8 cellular contexts compared by ENCODE assay signal in genomic region chr16:28924762-28925385, GRCh38. TPM values are rescaled to one million over a fixed set of nuclear protein-coding genes. Genes with fewer than 3 reads are reported as not detected.
DNase-seq lines count a peak whose midpoint lies in the region; ATAC-seq and TF ChIP-seq lines count a peak whose summit lies in the region.

TSS of gene RABEP2 (minus strand) at chr16:28925238. CDS start at chr16:28925163, 75 bp downstream.

- H3K9me3 Mint-ChIP-seq in activated CD4-positive, alpha-beta memory T cell treated with anti-CD3 and anti-CD28 coated beads for 36 hours = no peaks in the 10 kb centered on the region

- peaks cover 9% of the 10 kb centered on the region for H3K4me1 Mint-ChIP-seq in activated CD4-positive, alpha-beta memory T cell treated with anti-CD3 and anti-CD28 coated beads for 36 hours (ENCODE audit: low read depth)

- H3K9me3 ChIP-seq in liver (ENCODE audit: control insufficient read depth in 4 of 4, low read length in 3 of 4) = no peaks in the 10 kb centered on the region

- H3K36me3 Mint-ChIP-seq in activated CD4-positive, alpha-beta memory T cell treated with anti-CD3 and anti-CD28 coated beads for 36 hours = peaks cover 4% of the 10 kb centered on the region

- H3K4me1 ChIP-seq in liver (ENCODE audit: control insufficient read depth in 4 of 4, insufficient read depth in 4 of 4, low read length in 3 of 4) = peaks cover 3 to 13% (median 9%) of the 10 kb centered on the region in 4 donors

- WGBS in liver = under 1% methylated on average over 66 of the region's 66 CpGs

- peak within 1 kb of the TSS; percentile 16 to 82 for H3K9ac ChIP-seq in liver (ENCODE audit: low read depth in 1 of 2, low read length in 2 of 2)

- no peaks in the 10 kb centered on the region for H3K27me3 Mint-ChIP-seq in activated CD4-positive, alpha-beta memory T cell treated with anti-CD3 and anti-CD28 coated beads for 36 hours

- no peaks in the 10 kb centered on the region for H3K27me3 ChIP-seq in liver (ENCODE audit: control insufficient read depth in 4 of 4, insufficient read depth in 4 of 4, low read length in 3 of 4)

- ATAC-seq in GM19438 (IDR thresholded peaks at IDR 0.05; ENCODE audit: low read depth, unreplicated experiment) = peak; percentile 48
- ATAC-seq in HG03565 (IDR thresholded peaks at IDR 0.05; ENCODE audit: unreplicated experiment) = peak; percentile 44

- peak within 1 kb of the TSS; percentile 98 for H3K27ac Mint-ChIP-seq in activated CD4-positive, alpha-beta memory T cell treated with anti-CD3 and anti-CD28 coated beads for 36 hours

- POLR2A ChIA-PET in activated CD4-positive, alpha-beta memory T cell treated with anti-CD3 and anti-CD28 coated beads for 36 hours (lab: Charles Lee) = interaction anchor here (0.6 to 2.4 kb wide), 4 partner anchors 11 to 102 kb away, joined by 3 to 9 read pairs (median 3); partner anchors contain the start of genes ATXN2L, SH2B1 and TUFM

- intact Hi-C loops in activated CD4-positive, alpha-beta memory T cell treated with anti-CD3 and anti-CD28 coated beads for 36 hours (cut with micrococcal nuclease) = loop anchor here (1.0 to 5.0 kb wide), 5 partner anchors 11 to 63 kb away; partner anchors contain the start of genes NFATC2IP, SH2B1 and SPNS1

- H3K27ac ChIP-seq in C4-2B = peak within 1 kb of the TSS; percentile 86
- H3K27ac ChIP-seq in liver (ENCODE audit: low read depth in 1 of 2, low read length in 2 of 2) = peak within 1 kb of the TSS; percentile 92 to 93

- peak; percentile 92 for DNase-seq in NCI-H748 treated with DMSO at 0.1 percent for 48 hours (lab: John Stamatoyannopoulos, UW)
- DNase-seq in activated CD4-positive, alpha-beta memory T cell treated with anti-CD3 and anti-CD28 coated beads for 36 hours = peak; percentile 97
- peak; percentile 61 to 85 for DNase-seq in dermis microvascular lymphatic vessel endothelial cell (ENCODE audit: low read depth in 2 of 2)
- DNase-seq in stimulated activated CD4-positive, alpha-beta T cell treated with anti-CD3 and anti-CD28 coated beads, Interleukin-4, amount 100 ng/mL, for 24 hours = peak; percentile 96

- no peak for TF ChIP-seq RAD21 in liver (IDR thresholded peaks at IDR 0.05)

- CTCF ChIA-PET in activated CD4-positive, alpha-beta memory T cell treated with anti-CD3 and anti-CD28 coated beads for 36 hours (lab: Charles Lee) = interaction anchor here (1.8 to 4.7 kb wide), 2 partner anchors 11 to 20 kb away, joined by 4 to 31 read pairs; no protein-coding TSS in a partner anchor

- no peaks in the 10 kb centered on the region for H3K36me3 ChIP-seq in liver (ENCODE audit: control insufficient read depth in 4 of 4, insufficient read depth in 3 of 4, low read depth in 1 of 4, low read length in 3 of 4)

- no peak; the same call in 1 of the 2 replicates for TF ChIP-seq CTCF in C4-2B (conservative IDR thresholded peaks at IDR 0.05)
- no peak for TF ChIP-seq CTCF in liver (IDR thresholded peaks at IDR 0.05; ENCODE audit: low read depth, low read length, missing input control)

- H3K4me3 Mint-ChIP-seq in activated CD4-positive, alpha-beta memory T cell treated with anti-CD3 and anti-CD28 coated beads for 36 hours = peak within 1 kb of the TSS; percentile 94

- H3K4me3 ChIP-seq in liver (ENCODE audit: low read depth in 1 of 3, low read length in 3 of 3) = peak within 1 kb of the TSS; percentile 81 to 91 (median 83)

TF ChIP-seq in liver, 16 proteins besides CTCF, POLR2A, EP300 and RAD21:
- peak; percentile 60 to 88 for TF ChIP-seq GABPA (IDR thresholded peaks at IDR 0.05 in 1 of 2, conservative IDR thresholded peaks at IDR 0.05 in 1 of 2)
- TF ChIP-seq SP1 (IDR thresholded peaks at IDR 0.05) = peak; percentile 48
- peak; percentile 10 for TF ChIP-seq HNF4G (IDR thresholded peaks at IDR 0.05)
- TF ChIP-seq HNF4A (conservative IDR thresholded peaks at IDR 0.05) = no peak
- TF ChIP-seq NR2F2 (IDR thresholded peaks at IDR 0.05) = no peak
- no peak for TF ChIP-seq JUND (IDR thresholded peaks at IDR 0.05)
- no peak for TF ChIP-seq REST (IDR thresholded peaks at IDR 0.05)
- no peak for TF ChIP-seq FOXA1 (IDR thresholded peaks at IDR 0.05)
- no peak for TF ChIP-seq ZBTB33 (IDR thresholded peaks at IDR 0.05)
- TF ChIP-seq EGR1 (IDR thresholded peaks at IDR 0.05; ENCODE audit: low read depth in 2 of 2) = no peak
- no peak for TF ChIP-seq YY1 (IDR thresholded peaks at IDR 0.05)
- no peak for TF ChIP-seq FOXA2 (IDR thresholded peaks at IDR 0.05)
- no peak for TF ChIP-seq ATF3 (IDR thresholded peaks at IDR 0.05)
- TF ChIP-seq TAF1 (conservative IDR thresholded peaks at IDR 0.05) = no peak
- TF ChIP-seq MAX (IDR thresholded peaks at IDR 0.05) = no peak
- no peak for TF ChIP-seq RXRA (IDR thresholded peaks at IDR 0.05)

RNA-seq across cellular contexts. Expression of gene RABEP2, which starts in this region (rescaled TPM):
- total RNA-seq in activated CD4-positive, alpha-beta memory T cell treated with anti-CD3 and anti-CD28 coated beads for 36 hours = 10 to 100 TPM; 11.3 to 12.0 TPM
- total RNA-seq in dermis microvascular lymphatic vessel endothelial cell (31.5 and 39.3 TPM in 2 replicates), liver (10 to 100 TPM in 1 of 2 donors, 1 to 10 TPM in 1; 7.5 to 16.1 TPM)
- polyA plus RNA-seq in liver = 1 to 10 TPM; 3.0 to 9.1 TPM

Comparison
In these comparisons a context has a peak if more than half of its experiments do, and no peak if none do; other contexts are left out.
1. Peak in every context shown above with its lines: DNase-seq, ATAC-seq, H3K4me3 ChIP-seq and H3K27ac ChIP-seq.